In genomic region chr3:78963771-78964170, GRCh38 we compare ENCODE assay signal across 24 cellular contexts.
"Had no signal": no experiment of that assay in that cellular context is flagged by ENCODE, and none has a peak within 500 bp of the region (broad histone marks: within the 10 kb centered on the region; RNA-seq: fewer than 3 reads in every experiment).

No MANE protein-coding gene starts in this region.

- ATAC-seq: heart right ventricle; left cardiac atrium; left lung; naive thymus-derived CD4-positive, alpha-beta T cell; sciatic nerve; stimulated activated naive CD8-positive, alpha-beta T cell treated with anti-CD3 and anti-CD28 coated beads, Interleukin-15, amount 100 ng/mL, for 72 hours had no signal

- H3K4me3 ChIP-seq: coronary artery, esophagus muscularis mucosa, heart right ventricle, left lung, neural progenitor cell, smooth muscle cell, thyroid gland had no signal

- DNase-seq: dermis blood vessel endothelial cell; effector memory CD4-positive, alpha-beta T cell; foreskin melanocyte; glutamatergic neuron; heart right ventricle; hippocampal formation; left cardiac atrium; left lung; mesenchymal stem cell; midbrain; naive thymus-derived CD4-positive, alpha-beta T cell; stimulated activated CD4-positive, alpha-beta T cell treated with anti-CD3 and anti-CD28 coated beads, Interleukin-12 subunit alpha, Interleukin-12 subunit beta, amount 100 ng/mL, for 4 hours; stimulated activated CD4-positive, alpha-beta T cell treated with anti-CD3 and anti-CD28 coated beads, Interleukin-1b, Interleukin-23, amount 100 ng/mL, for 48 hours; stimulated activated CD4-positive, alpha-beta T cell treated with anti-CD3 and anti-CD28 coated beads, Interleukin-4, amount 100 ng/mL, for 1 hour; stimulated activated CD8-positive, alpha-beta memory T cell treated with anti-CD3 and anti-CD28 coated beads, Interleukin-4, amount 100 ng/mL, for 48 hours; stimulated activated naive CD4-positive, alpha-beta T cell; stimulated activated naive CD8-positive, alpha-beta T cell treated with anti-CD3 and anti-CD28 coated beads, Interleukin-15, amount 100 ng/mL, for 72 hours; thyroid gland; trophoblast cell had no signal
